In the genomic region with DNA sequence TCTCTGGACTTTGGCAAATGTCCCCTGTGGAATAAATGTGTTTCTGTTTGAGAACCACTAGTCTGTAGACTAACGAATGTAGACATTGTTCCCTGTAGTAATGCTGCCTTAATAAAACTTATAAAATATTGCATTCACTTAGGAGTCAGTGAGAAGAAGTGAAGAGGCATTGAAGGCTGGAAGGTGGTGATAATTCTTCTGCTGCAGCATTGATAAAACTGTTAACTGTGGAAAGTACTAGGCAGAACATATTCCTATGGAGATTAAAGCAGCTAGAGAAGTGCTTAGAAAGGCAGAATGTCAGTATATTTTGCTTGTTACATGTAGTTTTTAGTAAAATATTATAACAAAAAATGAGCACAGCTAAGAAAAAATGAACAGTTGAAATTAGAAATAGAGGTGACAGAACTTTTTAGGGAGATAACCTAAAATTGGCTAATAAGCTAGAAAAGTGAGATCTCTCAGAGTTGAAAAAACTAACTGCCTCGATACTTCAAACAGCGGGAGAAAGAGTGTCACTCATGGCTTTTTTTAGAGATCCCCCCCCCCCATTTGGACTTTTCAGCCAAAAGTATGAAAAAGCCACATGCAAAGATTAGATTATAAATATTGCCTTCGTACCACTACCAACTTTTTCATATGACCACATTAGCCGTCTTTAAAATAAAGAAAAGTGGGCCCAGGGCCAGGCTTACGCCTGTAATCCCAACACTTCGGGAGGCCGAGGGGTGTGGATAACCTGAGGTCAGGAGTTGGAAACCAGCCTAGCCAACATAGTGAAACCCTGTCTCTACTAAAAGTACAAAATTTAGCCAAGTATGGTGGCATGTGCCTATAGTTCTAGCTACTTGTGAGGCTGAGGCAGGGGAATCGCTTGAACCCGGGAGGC, we compare ENCODE assay signal across 25 cellular contexts.
"Had no signal": no experiment of that assay in that cellular context is flagged by ENCODE, and none has a peak within 500 bp of the region (broad histone marks: within the 10 kb centered on the region; RNA-seq: fewer than 3 reads in every experiment).

No MANE protein-coding gene starts in this region.

- DNase-seq: activated CD4-positive, alpha-beta memory T cell treated with anti-CD3 and anti-CD28 coated beads for 36 hours; activated CD4-positive, alpha-beta T cell treated with anti-CD3 and anti-CD28 coated beads for 36 hours; activated CD4-positive, alpha-beta T cell treated with anti-CD3 and anti-CD28 coated beads, Interleukin-2, amount 10 ng/mL, durations not matched to agents 24 days and 14 days; activated CD4-positive, CD25-positive, alpha-beta regulatory T cell; activated CD4-positive, CD25-positive, alpha-beta regulatory T cell treated with anti-CD3 and anti-CD28 coated beads, Interleukin-2, amount 50 U/mL, for 72 hours; activated CD8-positive, alpha-beta memory T cell treated with anti-CD3 and anti-CD28 coated beads, Interleukin-2, amount 10 ng/mL, durations not matched to agents 7 days and 5 days; activated CD8-positive, alpha-beta memory T cell treated with anti-CD3 and anti-CD28 coated beads, Interleukin-2, amount 50 U/mL, for 4 hours; activated CD8-positive, alpha-beta T cell treated with anti-CD3 and anti-CD28 coated beads, Interleukin-2, amount 10 ng/mL, durations not matched to agents 7 days and 5 days; activated gamma-delta T cell; activated naive CD4-positive, alpha-beta T cell; activated naive CD4-positive, alpha-beta T cell treated with anti-CD3 and anti-CD28 coated beads, Interleukin-2, amount 10 ng/mL, durations not matched to agents 7 days and 5 days; activated naive CD8-positive, alpha-beta T cell treated with anti-CD3 and anti-CD28 coated beads, Interleukin-2, amount 10 ng/mL, durations not matched to agents 7 days and 5 days; activated T-cell treated with anti-CD3 and anti-CD28 coated beads, Interleukin-2, amount 50 U/mL, for 1 hour; activated T-cell treated with anti-CD3 and anti-CD28 coated beads, Interleukin-2, amount 50 U/mL, for 48 hours; central memory CD4-positive, alpha-beta T cell; cerebellar nuclear complex; colonic mucosa; effector CD8-positive, alpha-beta T cell; foreskin fibroblast; head of caudate nucleus; hippocampal formation; T-helper 17 cell; T1000 had no signal

- ATAC-seq: activated CD4-positive, alpha-beta T cell treated with anti-CD3 and anti-CD28 coated beads for 36 hours; activated CD8-positive, alpha-beta memory T cell treated with anti-CD3 and anti-CD28 coated beads, Interleukin-2, amount 10 ng/mL, durations not matched to agents 7 days and 5 days; activated CD8-positive, alpha-beta T cell treated with anti-CD3 and anti-CD28 coated beads, Interleukin-2, amount 10 ng/mL, durations not matched to agents 7 days and 5 days; activated naive CD4-positive, alpha-beta T cell treated with anti-CD3 and anti-CD28 coated beads, Interleukin-2, amount 50 U/mL, for 72 hours; esophagus mucosa; T-helper 17 cell had no signal
